ENCODE assay signal across 9 cellular contexts in the genomic region with DNA sequence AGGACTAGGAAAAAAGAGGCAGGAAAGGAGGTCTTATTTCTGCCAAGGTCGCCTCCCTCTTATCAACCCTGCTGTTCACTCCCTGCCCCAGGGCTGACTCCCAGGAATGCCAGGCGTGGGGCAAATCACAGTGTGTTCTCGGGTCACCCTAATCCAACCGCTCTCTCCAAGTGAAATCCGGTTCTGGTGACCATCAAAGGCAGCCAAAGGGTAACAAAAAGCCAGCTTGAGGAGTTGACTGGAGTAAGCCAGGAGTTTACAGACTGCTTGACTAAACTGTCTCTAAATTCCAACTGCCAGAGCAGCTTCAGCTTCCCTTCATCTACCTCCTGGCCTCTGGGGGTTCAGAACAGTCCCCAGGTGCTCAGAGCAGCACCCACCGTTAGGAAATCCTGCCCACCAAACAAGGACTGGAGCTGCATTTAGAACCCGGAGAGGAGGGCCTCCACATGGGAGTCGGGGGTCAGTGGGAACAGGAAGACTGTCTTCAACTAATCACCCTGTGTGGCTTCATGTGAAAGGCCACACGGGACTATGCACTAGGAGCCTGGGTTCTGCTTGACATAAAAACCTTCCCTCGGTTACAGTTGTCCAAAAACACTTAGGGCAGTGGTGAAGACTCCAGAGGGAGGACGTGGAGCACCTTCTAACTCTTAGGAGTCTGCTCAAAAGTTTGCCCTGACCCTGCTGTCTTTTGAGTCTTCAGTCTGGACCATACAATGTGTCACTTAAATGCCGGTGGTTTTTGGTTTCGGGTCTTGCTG. TPM values are rescaled to one million over a fixed set of nuclear protein-coding genes. Genes with fewer than 3 reads are reported as not detected.
DNase-seq lines count a peak whose midpoint lies in the region; ATAC-seq, FAIRE-seq and TF ChIP-seq lines count a peak whose summit lies in the region.
"Had no signal": no experiment of that assay in that cellular context is flagged by ENCODE, and none has a peak within 500 bp of the region (broad histone marks: within the 10 kb centered on the region; RNA-seq: fewer than 3 reads in every experiment).

No MANE protein-coding gene starts in this region.

- H3K36me3 ChIP-seq in DND-41 (ENCODE audit: insufficient read depth, low read length) (peaks cover 4% of the 10 kb centered on the region; the same call in 1 of the 2 replicates), NT2/D1 (ENCODE audit: insufficient read depth, insufficient read length, low read length) (peaks cover 12% of the 10 kb centered on the region), duodenal mucosa (ENCODE audit: control insufficient read depth in 1 of 2, insufficient read depth in 2 of 2, low read length in 2 of 2) (no peaks in the 10 kb centered on the region), pancreas (no peaks in the 10 kb centered on the region)

- H3K27ac ChIP-seq in DND-41 (ENCODE audit: low read length) = peak overlapping the region; percentile 60
- peak overlapping the region; percentile 85 for H3K27ac ChIP-seq in duodenal mucosa (ENCODE audit: low read depth, low read length)
- peak overlapping the region; percentile 83 to 93 (median 89) for H3K27ac ChIP-seq in pancreas

- no peak for FAIRE-seq in pancreas (lab: Jason Lieb, UNC)

- no peaks in the 10 kb centered on the region for H3K9me3 ChIP-seq in DND-41 (ENCODE audit: insufficient read depth, low read length, severe bottlenecking)
- H3K9me3 ChIP-seq in NT2/D1 (ENCODE audit: insufficient read depth, low read length) = no peaks in the 10 kb centered on the region
- no peaks in the 10 kb centered on the region for H3K9me3 ChIP-seq in duodenal mucosa (ENCODE audit: control insufficient read depth in 1 of 2, low read length in 2 of 2)
- no peaks in the 10 kb centered on the region for H3K9me3 ChIP-seq in pancreas

- WGBS in pancreas, 2 donors = 41% methylated on average over 13 of the region's 13 CpGs

- H3K27me3 ChIP-seq in DND-41 (ENCODE audit: insufficient read depth, low read length, poor library complexity) (no peaks in the 10 kb centered on the region), NT2/D1 (ENCODE audit: insufficient read depth, insufficient read length) (no peaks in the 10 kb centered on the region), duodenal mucosa (ENCODE audit: control insufficient read depth in 1 of 2, insufficient read depth in 2 of 2, low read length in 2 of 2) (no peaks in the 10 kb centered on the region), pancreas (no peaks in the 10 kb centered on the region)

- H4K20me1 ChIP-seq in DND-41 (ENCODE audit: insufficient read depth, low read length) = no peaks in the 10 kb centered on the region

- TF ChIP-seq CTCF in DND-41 (IDR thresholded peaks at IDR 0.05; ENCODE audit: borderline replicate concordance, extremely low read depth, low read length, poor library complexity, severe bottlenecking) (no peak), pancreas (IDR thresholded peaks at IDR 0.05) (no peak)

- H3K9ac ChIP-seq in DND-41 (ENCODE audit: low read depth, low read length) (peak overlapping the region; percentile 82; the same call in 1 of the 2 replicates), NT2/D1 (ENCODE audit: insufficient read length, low read depth) (peak overlapping the region; percentile 72), duodenal mucosa (ENCODE audit: low read depth in 1 of 2, low read length in 2 of 2) (peak overlapping the region; percentile 75 to 82)

- DNase-seq in DND-41 = peak; percentile 28
- DNase-seq in NT2/D1 (ENCODE audit: low read depth, low spot score) = no peak
- peak in 2 of 6 donors; percentile 39 to 65 for DNase-seq in pancreas
- no peak for DNase-seq in stimulated activated naive CD4-positive, alpha-beta T cell treated with Interleukin-2 at 50 U/mL for 16 hours (lab: John Stamatoyannopoulos, UW)
- no peak for DNase-seq in NCI-H187 treated with DMSO at 0.1 percent for 48 hours (lab: John Stamatoyannopoulos, UW)
- no peak for DNase-seq in dermis blood vessel endothelial cell
- DNase-seq: SHP77 treated with DMSO at 0.1 percent for 48 hours had no signal

- H3K4me1 ChIP-seq in DND-41 (ENCODE audit: insufficient read depth, low read length) = peaks cover 46% of the 10 kb centered on the region
- peaks cover 5% of the 10 kb centered on the region for H3K4me1 ChIP-seq in NT2/D1 (ENCODE audit: insufficient read depth, insufficient read length)
- H3K4me1 ChIP-seq in duodenal mucosa (ENCODE audit: control insufficient read depth in 1 of 2, insufficient read depth in 2 of 2, low read length in 2 of 2) = peaks cover 26 to 36% of the 10 kb centered on the region in 2 donors
- H3K4me1 ChIP-seq in pancreas = peaks cover 12 to 21% (median 14%) of the 10 kb centered on the region in 3 donors

- H3K4me3 ChIP-seq in DND-41 (ENCODE audit: low read depth in 1 of 2, low read length in 2 of 2) (0 out of 4 replicates have a peak overlapping the region, but pooled peaks of 1 of the 2 experiments have one; percentile 90), NT2/D1 (ENCODE audit: insufficient read length, low read depth) (no peak overlapping the region), duodenal mucosa (ENCODE audit: low read depth in 1 of 2, low read length in 2 of 2) (peak overlapping the region; percentile 67 to 75), pancreas (peak overlapping the region in 2 of 4 donors; percentile 92 to 96)

- no peak overlapping the region for H2AFZ ChIP-seq in DND-41 (ENCODE audit: low read depth, low read length)

- ATAC-seq in DND-41 (ENCODE audit: insufficient read depth, low read depth) (no peak), pancreas (peak in 3 of 4 donors; percentile 3 to 32 (median 17)), GM18861 (IDR thresholded peaks at IDR 0.05; ENCODE audit: unreplicated experiment) (no peak)

- H3K79me2 ChIP-seq in DND-41 (ENCODE audit: insufficient read depth, low read length) = peaks cover 35% of the 10 kb centered on the region

- intact Hi-C loops in pancreas (cut with DNase I) = no loop called here

- peak overlapping the region; percentile 82 for H3K4me2 ChIP-seq in DND-41 (ENCODE audit: insufficient read depth, low read length)

RNA-seq across cellular contexts. Expression of gene TTC7A, which starts 1.2 kb away (rescaled TPM):
- 10 to 100 TPM; 14.4 to 23.7 (median 21.2) TPM for total RNA-seq in pancreas
- 10 to 100 TPM; 10.4 to 21.6 TPM for polyA plus RNA-seq in pancreas
- total RNA-seq in dermis blood vessel endothelial cell = 12.5 and 13.4 TPM in 2 replicates

RNA-seq across cellular contexts. Expression of gene MCFD2, which starts 24.2 kb away (rescaled TPM):
- 100 to 1,000 TPM in 4 of 6 donors, 10 to 100 TPM in 2; 82.3 to 180 (median 107) TPM for total RNA-seq in pancreas
- polyA plus RNA-seq in pancreas = 10 to 100 TPM; 20.1 to 31.4 TPM
- total RNA-seq in dermis blood vessel endothelial cell = 157 and 211 TPM in 2 replicates

Comparison
In these comparisons a context has a peak if more than half of its experiments do, and no peak if none do; other contexts are left out.
1. ATAC-seq: peak in pancreas (3 of 4); none in DND-41 (single experiment) and GM18861 (single experiment).
2. Peak in every context shown above with its lines, with median percentiles within 50 percentile points of each other: H3K27ac ChIP-seq and H3K9ac ChIP-seq.